Comparison of ENCODE assay signal across 1 cellular context in genomic region chr3:111859974-111860859, GRCh38.
TF ChIP-seq lines count a peak whose summit lies in the region.

No MANE protein-coding gene starts in this region.

TF ChIP-seq in HepG2, 621 proteins besides CTCF, POLR2A, EP300 and RAD21 (continued from another document and continues in another):
- TF ChIP-seq NR1H2 (CRISPR knock-in tag; IDR thresholded peaks at IDR 0.05; ENCODE audit: borderline replicate concordance, low read depth) (no peak), ZNF576 (CRISPR knock-in tag; IDR thresholded peaks at IDR 0.05) (no peak), ZBTB43 (CRISPR knock-in tag; conservative IDR thresholded peaks at IDR 0.05) (no peak), ZNF431 (CRISPR knock-in tag; IDR thresholded peaks at IDR 0.05; ENCODE audit: borderline replicate concordance, low read depth) (no peak), ZNF597 (CRISPR knock-in tag; IDR thresholded peaks at IDR 0.05) (no peak), HNRNPK (IDR thresholded peaks at IDR 0.05; ENCODE audit: low read depth, low read length, poor library complexity, severe bottlenecking) (no peak), IKZF4 (CRISPR knock-in tag; IDR thresholded peaks at IDR 0.05; ENCODE audit: borderline replicate concordance, low read depth, not compliant biosample characterization) (no peak), ZNF367 (CRISPR knock-in tag; IDR thresholded peaks at IDR 0.05; ENCODE audit: borderline replicate concordance) (no peak), FOXP1 (IDR thresholded peaks at IDR 0.05) (no peak), FOXP1 (CRISPR knock-in tag; IDR thresholded peaks at IDR 0.05) (no peak), ZGPAT (CRISPR knock-in tag; IDR thresholded peaks at IDR 0.05) (no peak), ZBTB20 (CRISPR knock-in tag; IDR thresholded peaks at IDR 0.05; ENCODE audit: borderline replicate concordance, low read depth) (peak; percentile 21; the same call in 1 of the 2 replicates), THYN1 (CRISPR knock-in tag; IDR thresholded peaks at IDR 0.05; ENCODE audit: borderline replicate concordance, low read depth) (no peak), PAXIP1 (CRISPR knock-in tag; conservative IDR thresholded peaks at IDR 0.05) (no peak), ZNF639 (CRISPR knock-in tag; conservative IDR thresholded peaks at IDR 0.05) (no peak), ZNF138 (CRISPR knock-in tag; IDR thresholded peaks at IDR 0.05; ENCODE audit: low read depth) (no peak), MAZ (IDR thresholded peaks at IDR 0.05; ENCODE audit: borderline replicate concordance, low read depth, low read length) (no peak), MAZ (CRISPR knock-in tag; IDR thresholded peaks at IDR 0.05; ENCODE audit: low read depth) (peak; percentile 20; the same call in 1 of the 2 replicates), SP1 (IDR thresholded peaks at IDR 0.05) (no peak), SP1 (CRISPR knock-in tag; IDR thresholded peaks at IDR 0.05) (no peak), KAT2B (IDR thresholded peaks at IDR 0.05; ENCODE audit: borderline replicate concordance, low read depth, low read length) (no peak), ZNF142 (CRISPR knock-in tag; IDR thresholded peaks at IDR 0.05) (peak; percentile 83), MAFK (conservative IDR thresholded peaks at IDR 0.05 in 1 of 2, IDR thresholded peaks at IDR 0.05 in 1 of 2; ENCODE audit: low read length in 2 of 2) (no peak), ZNF784 (CRISPR knock-in tag; IDR thresholded peaks at IDR 0.05; ENCODE audit: borderline replicate concordance) (no peak), SMC3 (IDR thresholded peaks at IDR 0.05; ENCODE audit: low read length) (peak; percentile 40), ZNF619 (CRISPR knock-in tag; IDR thresholded peaks at IDR 0.05) (no peak), TRIM22 (IDR thresholded peaks at IDR 0.05) (no peak), ZNF558 (CRISPR knock-in tag; IDR thresholded peaks at IDR 0.05; ENCODE audit: borderline replicate concordance) (no peak), ZNF432 (CRISPR knock-in tag; IDR thresholded peaks at IDR 0.05; ENCODE audit: borderline replicate concordance) (no peak), ZNF232 (CRISPR knock-in tag; IDR thresholded peaks at IDR 0.05; ENCODE audit: borderline replicate concordance) (0 out of 2 replicates have a peak, but pooled peaks have one; percentile 16), ZNF354B (CRISPR knock-in tag; IDR thresholded peaks at IDR 0.05) (no peak), ATAD3A (CRISPR knock-in tag; IDR thresholded peaks at IDR 0.05) (no peak), HNRNPUL1 (IDR thresholded peaks at IDR 0.05; ENCODE audit: low read depth, low read length) (no peak), ZNF343 (CRISPR knock-in tag; IDR thresholded peaks at IDR 0.05) (no peak), NR2F1 (CRISPR knock-in tag; IDR thresholded peaks at IDR 0.05) (peak; percentile 32 to 66; a peak in 2 of 4 replicates), ZNF761 (CRISPR knock-in tag; conservative IDR thresholded peaks at IDR 0.05) (0 out of 2 replicates have a peak, but pooled peaks have one; percentile 8), NFKB2 (CRISPR knock-in tag; IDR thresholded peaks at IDR 0.05; ENCODE audit: borderline replicate concordance) (no peak), ZNF607 (CRISPR knock-in tag; IDR thresholded peaks at IDR 0.05; ENCODE audit: borderline replicate concordance) (no peak; the same call in 1 of the 2 replicates), ZNF335 (CRISPR knock-in tag; IDR thresholded peaks at IDR 0.05) (0 out of 2 replicates have a peak, but pooled peaks have one; percentile 41), TOPORS (CRISPR knock-in tag; IDR thresholded peaks at IDR 0.05) (no peak), ZBTB25 (CRISPR knock-in tag; IDR thresholded peaks at IDR 0.05) (0 out of 2 replicates have a peak, but pooled peaks have one; percentile 13), RBM22 (optimal IDR thresholded peaks at IDR 0.05; ENCODE audit: low read length) (no peak), SNRNP70 (IDR thresholded peaks at IDR 0.05; ENCODE audit: low read depth, low read length) (no peak), NCOR1 (IDR thresholded peaks at IDR 0.05; ENCODE audit: borderline replicate concordance, low read length) (no peak), ZNF550 (CRISPR knock-in tag; IDR thresholded peaks at IDR 0.05; ENCODE audit: borderline replicate concordance) (no peak), ZNF792 (CRISPR knock-in tag; IDR thresholded peaks at IDR 0.05) (no peak)
